ENCODE assay signal across 1 cellular context in the genomic region with DNA sequence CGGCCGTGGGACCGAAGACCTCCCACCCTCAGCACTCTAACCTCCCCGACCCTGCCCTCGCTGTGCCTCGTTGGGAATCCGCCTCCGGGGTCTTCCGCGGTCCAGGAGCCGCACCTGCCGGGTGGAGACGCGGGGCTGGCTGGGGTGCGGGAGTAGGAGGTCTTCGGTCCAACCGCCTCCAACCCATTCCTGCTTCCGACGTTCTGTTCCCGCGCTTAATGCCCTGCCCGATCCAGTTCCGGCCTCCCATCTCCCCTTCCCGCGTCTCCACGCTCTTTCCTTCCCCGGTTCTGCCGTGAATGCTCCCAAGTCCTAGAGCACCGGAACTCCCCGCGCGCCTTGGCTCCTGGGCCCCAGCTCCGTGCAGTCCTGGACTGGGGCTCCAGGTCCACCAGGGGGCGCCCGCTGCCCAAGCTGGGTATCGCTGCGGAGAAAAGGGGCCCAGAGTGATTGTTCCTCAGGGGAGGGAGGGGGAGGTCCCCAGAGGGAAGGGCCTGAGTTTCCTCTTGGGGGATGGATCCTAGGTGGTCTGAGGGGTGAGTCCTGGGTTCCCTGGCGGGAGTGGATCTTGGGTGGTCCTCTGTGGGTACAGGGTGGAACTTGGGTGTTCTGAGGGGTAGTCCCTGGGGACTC.
TF ChIP-seq lines count a peak whose summit lies in the region.

No MANE protein-coding gene starts in this region.

TF ChIP-seq in K562, 482 proteins besides CTCF, POLR2A, EP300 and RAD21 (continued from another document and continues in another):
- no peak for TF ChIP-seq ZNF318 (IDR thresholded peaks at IDR 0.05; ENCODE audit: borderline replicate concordance in 1 of 2, low read depth in 1 of 2)
- TF ChIP-seq, protein P1, sequence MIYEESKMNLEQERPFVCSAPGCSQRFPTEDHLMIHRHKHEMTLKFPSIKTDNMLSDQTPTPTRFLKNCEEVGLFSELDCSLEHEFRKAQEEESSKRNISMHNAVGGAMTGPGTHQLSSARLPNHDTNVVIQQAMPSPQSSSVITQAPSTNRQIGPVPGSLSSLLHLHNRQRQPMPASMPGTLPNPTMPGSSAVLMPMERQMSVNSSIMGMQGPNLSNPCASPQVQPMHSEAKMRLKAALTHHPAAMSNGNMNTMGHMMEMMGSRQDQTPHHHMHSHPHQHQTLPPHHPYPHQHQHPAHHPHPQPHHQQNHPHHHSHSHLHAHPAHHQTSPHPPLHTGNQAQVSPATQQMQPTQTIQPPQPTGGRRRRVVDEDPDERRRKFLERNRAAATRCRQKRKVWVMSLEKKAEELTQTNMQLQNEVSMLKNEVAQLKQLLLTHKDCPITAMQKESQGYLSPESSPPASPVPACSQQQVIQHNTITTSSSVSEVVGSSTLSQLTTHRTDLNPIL (CRISPR knock-in tag; IDR thresholded peaks at IDR 0.05) = no peak
- peak; percentile 89 for TF ChIP-seq RB1 (IDR thresholded peaks at IDR 0.05; ENCODE audit: low read depth)
- TF ChIP-seq ZNF280A (IDR thresholded peaks at IDR 0.05; ENCODE audit: low read depth, partially characterized antibody) = no peak
- no peak for TF ChIP-seq PTBP1 (IDR thresholded peaks at IDR 0.05; ENCODE audit: low read depth, low read length)
- TF ChIP-seq ZNF766 (CRISPR knock-in tag; conservative IDR thresholded peaks at IDR 0.05) = no peak
- TF ChIP-seq HCFC1 (IDR thresholded peaks at IDR 0.05; ENCODE audit: low read depth, low read length) = peak; percentile 44; the same call in 1 of the 2 replicates
- no peak for TF ChIP-seq ZSCAN29 (IDR thresholded peaks at IDR 0.05)
- no peak for TF ChIP-seq THRA (IDR thresholded peaks at IDR 0.05)
- TF ChIP-seq, protein P2, sequence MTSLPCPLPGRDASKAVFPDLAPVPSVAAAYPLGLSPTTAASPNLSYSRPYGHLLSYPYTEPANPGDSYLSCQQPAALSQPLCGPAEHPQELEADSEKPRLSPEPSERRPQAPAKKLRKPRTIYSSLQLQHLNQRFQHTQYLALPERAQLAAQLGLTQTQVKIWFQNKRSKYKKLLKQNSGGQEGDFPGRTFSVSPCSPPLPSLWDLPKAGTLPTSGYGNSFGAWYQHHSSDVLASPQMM (CRISPR knock-in tag; IDR thresholded peaks at IDR 0.05) = no peak
- TF ChIP-seq MIER1 (IDR thresholded peaks at IDR 0.05; ENCODE audit: low read depth) = no peak
- TF ChIP-seq E2F8 (IDR thresholded peaks at IDR 0.05; ENCODE audit: low read depth, partially characterized antibody) = peak; percentile 41
- TF ChIP-seq TBL1XR1 (IDR thresholded peaks at IDR 0.05; ENCODE audit: low read length in 2 of 2) = 0 out of 4 replicates have a peak, but pooled peaks have one; percentile 22 to 29
- TF ChIP-seq XRCC5 (IDR thresholded peaks at IDR 0.05; ENCODE audit: low read depth, low read length) = peak; percentile 98
- no peak; a peak in 1 of 4 replicates for TF ChIP-seq NRF1 (conservative IDR thresholded peaks at IDR 0.05 in 1 of 2, IDR thresholded peaks at IDR 0.05 in 1 of 2)
- no peak for TF ChIP-seq ZNF23 (CRISPR knock-in tag; IDR thresholded peaks at IDR 0.05)
- TF ChIP-seq DACH1 (IDR thresholded peaks at IDR 0.05; ENCODE audit: partially characterized antibody) = no peak
- TF ChIP-seq BCOR (IDR thresholded peaks at IDR 0.05) = peak; percentile 15; the same call in 1 of the 2 replicates
- no peak for TF ChIP-seq ZNF695 (CRISPR knock-in tag; IDR thresholded peaks at IDR 0.05)
- 0 out of 4 replicates have a peak, but pooled peaks of 1 of the 2 experiments have one; percentile 35 for TF ChIP-seq MLLT1 (IDR thresholded peaks at IDR 0.05)
- 0 out of 2 replicates have a peak, but pooled peaks have one; percentile 15 for TF ChIP-seq PML (IDR thresholded peaks at IDR 0.05; ENCODE audit: low read length)
- TF ChIP-seq POLR2H (tag; IDR thresholded peaks at IDR 0.05; ENCODE audit: low read depth) = no peak
- no peak for TF ChIP-seq ZNF644 (tag; IDR thresholded peaks at IDR 0.05; ENCODE audit: low read depth)
- TF ChIP-seq KHSRP (IDR thresholded peaks at IDR 0.05) = no peak
- no peak for TF ChIP-seq BRD4 (IDR thresholded peaks at IDR 0.05)
- TF ChIP-seq ZBTB11 (CRISPR knock-in tag; IDR thresholded peaks at IDR 0.05) = peak in 2 of 3 experiments; percentile 53 to 91; a peak in 3 of 6 replicates
- TF ChIP-seq TAF1 (IDR thresholded peaks at IDR 0.05; ENCODE audit: control insufficient read depth, extremely low read depth, insufficient read depth, low read length, severe bottlenecking) = no peak
- no peak for TF ChIP-seq SMAD2 (IDR thresholded peaks at IDR 0.05; ENCODE audit: low read depth, low read length)
- TF ChIP-seq E2F3 (CRISPR knock-in tag; IDR thresholded peaks at IDR 0.05) = no peak
- TF ChIP-seq ZNF778 (CRISPR knock-in tag; IDR thresholded peaks at IDR 0.05) = no peak
- no peak for TF ChIP-seq ZNF785 (CRISPR knock-in tag; IDR thresholded peaks at IDR 0.05)
- TF ChIP-seq NR4A1 (CRISPR knock-in tag; IDR thresholded peaks at IDR 0.05) = peak; percentile 7; the same call in 1 of the 2 replicates
- peak; percentile 29; the same call in 1 of the 2 replicates for TF ChIP-seq NR4A1 (tag; IDR thresholded peaks at IDR 0.05)
- no peak for TF ChIP-seq POU5F1 (IDR thresholded peaks at IDR 0.05; ENCODE audit: borderline replicate concordance, low read depth, low read length, partially characterized antibody)
- TF ChIP-seq ZNF76 (CRISPR knock-in tag; IDR thresholded peaks at IDR 0.05; ENCODE audit: borderline replicate concordance) = 0 out of 2 replicates have a peak, but pooled peaks have one; percentile 47
